Comparison of ENCODE assay signal across 22 cellular contexts in genomic region chr13:40408602-40409001, GRCh38.
DNase-seq lines count a peak whose midpoint lies in the region; FAIRE-seq and TF ChIP-seq lines count a peak whose summit lies in the region.
"Had no signal": no experiment of that assay in that cellular context is flagged by ENCODE, and none has a peak within 500 bp of the region (broad histone marks: within the 10 kb centered on the region; RNA-seq: fewer than 3 reads in every experiment).

No MANE protein-coding gene starts in this region.

- no peak overlapping the region for H3K4me3 ChIP-seq in fibroblast of lung (replicated peaks in 1 of 4; ENCODE audit: control extremely low read depth in 1 of 4, insufficient read depth in 1 of 4, low read depth in 3 of 4, low read length in 4 of 4)
- no peak overlapping the region for H3K4me3 ChIP-seq in uterus
- H3K4me3 ChIP-seq: cardiac muscle cell, gastroesophageal sphincter, right atrium auricular region, suprapubic skin had no signal

- no peaks in the 10 kb centered on the region for H3K36me3 ChIP-seq in fibroblast of lung (ENCODE audit: control insufficient read depth, insufficient read depth, low read length)
- H3K36me3 ChIP-seq in uterus: no peaks in the 10 kb centered on the region
- H3K36me3 ChIP-seq: cardiac muscle cell, gastroesophageal sphincter, right atrium auricular region, suprapubic skin had no signal

- H3K27ac Mint-ChIP-seq in HFFc6: peak overlapping the region; percentile 81
- H3K27ac Mint-ChIP-seq: activated naive CD8-positive, alpha-beta T cell treated with anti-CD3 and anti-CD28 coated beads for 36 hours; CD4-positive, alpha-beta T cell; IgD-negative memory B cell; immature natural killer cell had no signal

- H3K4me1 ChIP-seq in fibroblast of lung (ENCODE audit: control insufficient read depth, extremely low read depth, insufficient read depth, low read length) (peaks cover 12% of the 10 kb centered on the region), uterus (peaks cover 3 to 14% of the 10 kb centered on the region in 2 donors)

- H3K9me3 ChIP-seq in fibroblast of lung (ENCODE audit: control insufficient read depth, insufficient read depth, low read depth, low read length) (no peaks in the 10 kb centered on the region), uterus (no peaks in the 10 kb centered on the region)
- H3K9me3 ChIP-seq: gastroesophageal sphincter, right atrium auricular region, suprapubic skin had no signal

- TF ChIP-seq POLR2A in uterus (IDR thresholded peaks at IDR 0.05): no peak

- no peaks in the 10 kb centered on the region for H3K27me3 ChIP-seq in fibroblast of lung (ENCODE audit: control insufficient read depth, insufficient read depth, low read length)
- H3K27me3 ChIP-seq in uterus: no peaks in the 10 kb centered on the region
- H3K27me3 ChIP-seq: cardiac muscle cell, gastroesophageal sphincter, right atrium auricular region, suprapubic skin had no signal

- H3K9ac ChIP-seq in fibroblast of lung (ENCODE audit: insufficient read depth, low read length): no peak overlapping the region

- H2AFZ ChIP-seq in fibroblast of lung (ENCODE audit: low read length): no peak overlapping the region

- FAIRE-seq in RCC 7860 (lab: Jason Lieb, UNC): no peak

- H3K4me3 Mint-ChIP-seq in HFFc6: peak overlapping the region; percentile 35
- H3K4me3 Mint-ChIP-seq: activated naive CD8-positive, alpha-beta T cell treated with anti-CD3 and anti-CD28 coated beads for 36 hours; CD4-positive, alpha-beta T cell; H9; IgD-negative memory B cell; immature natural killer cell; neural crest cell had no signal

- peaks cover 58% of the 10 kb centered on the region for H3K4me1 Mint-ChIP-seq in HFFc6 (ENCODE audit: low read depth)

- H3K27me3 Mint-ChIP-seq in HFFc6 (ENCODE audit: insufficient read depth): peaks cover 7% of the 10 kb centered on the region
- H3K27me3 Mint-ChIP-seq: activated naive CD8-positive, alpha-beta T cell treated with anti-CD3 and anti-CD28 coated beads for 36 hours; CD4-positive, alpha-beta T cell; IgD-negative memory B cell had no signal

- H3K36me3 Mint-ChIP-seq in HFFc6 (ENCODE audit: low read depth): peaks cover 7% of the 10 kb centered on the region; the same call in 1 of the 2 replicates
- H3K36me3 Mint-ChIP-seq: IgD-negative memory B cell had no signal

- intact Hi-C loops in uterus (cut with DNase I; ENCODE audit: low total_unique reads): loop anchor here (10.0 kb wide), 1 partner anchor 174 kb away; no protein-coding TSS in a partner anchor

- DNase-seq in HFFc6: peak; percentile 69
- peak; percentile 20 for DNase-seq in RCC 7860 (ENCODE audit: low spot score)
- peak; percentile 39 to 67 for DNase-seq in fibroblast of lung (ENCODE audit: low read depth in 2 of 2)
- no peak for DNase-seq in uterus
- DNase-seq in activated naive CD4-positive, alpha-beta T cell (lab: John Stamatoyannopoulos, UW): no peak
- no peak for DNase-seq in nucleus accumbens (lab: John Stamatoyannopoulos, UW)
- DNase-seq in HuH-7.5 (ENCODE audit: low spot score): no peak
- DNase-seq: activated CD4-positive, alpha-beta T cell treated with anti-CD3 and anti-CD28 coated beads for 4 hours; activated naive CD8-positive, alpha-beta T cell treated with anti-CD3 and anti-CD28 coated beads for 36 hours; CD4-positive, alpha-beta T cell; effector CD8-positive, alpha-beta T cell; H9; immature natural killer cell; mesendoderm; NCI-H1417 treated with DMSO at 0.1 percent for 48 hours; T1000 had no signal

- TF ChIP-seq CTCF in HFFc6 (IDR thresholded peaks at IDR 0.05) (no peak), fibroblast of lung (conservative IDR thresholded peaks at IDR 0.05 in 1 of 2, IDR thresholded peaks at IDR 0.05 in 1 of 2; ENCODE audit: low read depth in 1 of 2, low read length in 2 of 2) (no peak), uterus (IDR thresholded peaks at IDR 0.05) (no peak)

- no peak overlapping the region for H3K27ac ChIP-seq in fibroblast of lung (ENCODE audit: insufficient read depth, low read length)
- peak overlapping the region; percentile 89 to 90 for H3K27ac ChIP-seq in uterus
- H3K27ac ChIP-seq: cardiac muscle cell, suprapubic skin had no signal

- H3K9me3 Mint-ChIP-seq in HFFc6: no peaks in the 10 kb centered on the region
- H3K9me3 Mint-ChIP-seq: immature natural killer cell had no signal

- no peaks in the 10 kb centered on the region for H4K20me1 ChIP-seq in fibroblast of lung (ENCODE audit: control insufficient read depth, extremely low read depth, insufficient read depth, low read length)

- no peak overlapping the region for H3K4me2 ChIP-seq in fibroblast of lung (ENCODE audit: extremely low read depth, insufficient read depth, low read length)

- no peaks in the 10 kb centered on the region for H3K79me2 ChIP-seq in fibroblast of lung (ENCODE audit: control insufficient read depth, insufficient read depth, low read length)

Comparison
In these comparisons a context has a peak if more than half of its experiments do, and no peak if none do; other contexts are left out.
1. DNase-seq: peak in HFFc6 (single experiment), RCC 7860 (single experiment) and fibroblast of lung (2 of 2); none in uterus (0 of 2), activated naive CD4-positive, alpha-beta T cell (0 of 4), nucleus accumbens (0 of 56) and HuH-7.5 (single experiment).